Comparison of ENCODE assay signal across 1 cellular context in genomic region chr13:52450793-52451116, GRCh38.
TF ChIP-seq lines count a peak whose summit lies in the region.

No MANE protein-coding gene starts in this region.

TF ChIP-seq in K562, 482 proteins besides CTCF, POLR2A, EP300 and RAD21:
- TF ChIP-seq NONO (IDR thresholded peaks at IDR 0.05; ENCODE audit: low read depth in 2 of 2, low read length in 1 of 2), result 0 out of 4 replicates have a peak, but pooled peaks of 1 of the 2 experiments have one; percentile 1
- 0 out of 2 replicates have a peak, but pooled peaks have one; percentile 1 for TF ChIP-seq RBM34 (IDR thresholded peaks at IDR 0.05; ENCODE audit: borderline replicate concordance, insufficient read depth, low read length)
- TF ChIP-seq RBM22 (IDR thresholded peaks at IDR 0.05; ENCODE audit: low read depth, low read length, poor library complexity, severe bottlenecking), result no peak
- TF ChIP-seq FOSL1 (tag; conservative IDR thresholded peaks at IDR 0.05), result 0 out of 2 replicates have a peak, but pooled peaks have one; percentile 5
TF ChIP-seq in K562: peak in this region for 3.
